ENCODE assay signal across 22 cellular contexts in the genomic region with DNA sequence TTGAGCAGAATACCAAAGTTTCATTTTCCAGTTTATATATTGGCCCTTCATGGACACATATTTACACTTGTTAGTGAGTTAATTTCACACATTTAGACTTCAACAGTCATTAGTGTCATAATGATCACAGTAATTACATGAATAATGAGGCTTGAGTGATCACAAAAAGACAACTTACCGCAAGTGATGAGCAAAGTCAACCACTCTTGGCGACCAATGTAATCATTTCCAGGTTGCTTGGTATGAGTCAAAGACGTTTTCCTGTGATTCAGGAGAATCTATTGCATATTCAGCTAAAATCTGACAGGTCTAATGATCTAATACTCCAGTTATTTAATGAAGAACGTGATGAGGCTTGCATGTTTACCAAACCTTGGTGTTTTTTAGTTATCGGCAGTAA.
"Had no signal": no experiment of that assay in that cellular context is flagged by ENCODE, and none has a peak within 500 bp of the region (broad histone marks: within the 10 kb centered on the region; RNA-seq: fewer than 3 reads in every experiment).

No MANE protein-coding gene starts in this region.

- H3K27me3 ChIP-seq: cardiac muscle cell, neutrophil, pancreas, upper lobe of left lung had no signal

- H3K4me3 ChIP-seq: cardiac muscle cell, pancreas, upper lobe of left lung had no signal

- H3K9me3 ChIP-seq: neutrophil, pancreas, upper lobe of left lung had no signal

- H3K36me3 ChIP-seq: cardiac muscle cell, neutrophil, pancreas, upper lobe of left lung had no signal

- FAIRE-seq: endometrium, frontal cortex, pancreas had no signal

- H3K4me1 ChIP-seq: pancreas, upper lobe of left lung had no signal

- DNase-seq: activated CD4-positive, alpha-beta memory T cell treated with anti-CD3 and anti-CD28 coated beads, Interleukin-2, amount 10 ng/mL, durations not matched to agents 7 days and 5 days; activated CD4-positive, alpha-beta T cell treated with anti-CD3 and anti-CD28 coated beads for 4 hours; activated CD4-positive, CD25-positive, alpha-beta regulatory T cell; activated CD8-positive, alpha-beta memory T cell treated with anti-CD3 and anti-CD28 coated beads, Interleukin-2, amount 10 ng/mL, durations not matched to agents 7 days and 5 days; activated effector memory CD4-positive, alpha-beta T cell treated with anti-CD3 and anti-CD28 coated beads, Interleukin-2, amount 50 U/mL, for 16 hours; activated naive CD4-positive, alpha-beta T cell treated with anti-CD3 and anti-CD28 coated beads, Interleukin-2, amount 10 ng/mL, durations not matched to agents 7 days and 5 days; activated T-cell treated with anti-CD3 and anti-CD28 coated beads for 4 hours; amygdala; cortex of kidney; hippocampal formation; left cardiac atrium; pancreas; right cardiac atrium; stimulated activated CD4-positive, alpha-beta T cell treated with anti-CD3 and anti-CD28 coated beads, Interleukin-12 subunit alpha, Interleukin-12 subunit beta, amount 100 ng/mL, for 4 hours; stimulated activated CD4-positive, alpha-beta T cell treated with anti-CD3 and anti-CD28 coated beads, Interleukin-4, amount 100 ng/mL, for 4 hours; stimulated activated naive CD8-positive, alpha-beta T cell treated with anti-CD3 and anti-CD28 coated beads, Interleukin-15, Interleukin-2, amounts not matched to agents 100 U/mL and 50 U/mL, for 24 hours; T-helper 17 cell; upper lobe of left lung had no signal

- H3K27ac ChIP-seq: cardiac muscle cell, neutrophil, pancreas, upper lobe of left lung had no signal

- ATAC-seq: activated CD8-positive, alpha-beta memory T cell treated with anti-CD3 and anti-CD28 coated beads, Interleukin-2, amount 10 ng/mL, durations not matched to agents 7 days and 5 days; left cardiac atrium; pancreas; right cardiac atrium; stimulated activated naive CD8-positive, alpha-beta T cell treated with anti-CD3 and anti-CD28 coated beads, Interleukin-15, Interleukin-2, amounts not matched to agents 100 U/mL and 50 U/mL, for 24 hours; T-helper 17 cell had no signal
